In the genomic region with DNA sequence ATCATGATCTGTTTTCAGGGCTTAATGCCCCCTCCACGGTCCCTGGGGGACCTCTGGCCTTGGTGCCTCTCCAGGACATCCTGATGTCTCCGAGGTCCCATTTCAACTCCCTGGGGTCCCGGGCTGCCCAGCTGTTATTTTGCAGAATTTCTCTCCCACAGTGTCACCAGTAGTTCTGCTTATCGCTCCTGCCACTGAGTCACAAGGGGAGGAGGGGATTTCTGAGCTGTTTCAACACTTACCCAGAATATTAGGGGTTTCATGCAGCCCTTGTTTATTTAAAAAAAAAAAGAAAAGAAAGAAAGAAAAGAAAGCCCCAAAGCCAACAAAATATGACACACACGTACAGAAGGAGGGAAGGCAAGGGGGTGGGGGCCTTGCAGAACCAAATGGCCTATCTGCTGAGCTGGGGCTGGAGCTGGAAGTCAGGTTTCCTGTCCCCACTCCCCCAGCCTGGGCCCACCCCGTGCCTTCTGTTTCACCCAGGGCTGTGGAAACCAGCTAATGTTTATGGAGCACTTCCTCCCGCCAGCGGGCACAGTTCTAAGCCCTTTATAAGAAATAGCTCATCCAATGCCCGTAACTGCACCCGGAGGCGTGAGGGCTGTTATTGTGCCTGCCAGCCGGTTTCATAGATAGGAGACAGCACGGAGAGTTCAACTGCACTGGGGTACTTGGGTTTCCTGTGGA, we compare ENCODE assay signal across 1 cellular context.
TF ChIP-seq lines count a peak whose summit lies in the region.

No MANE protein-coding gene starts in this region.

TF ChIP-seq in GM23338, 12 proteins besides CTCF, POLR2A, EP300 and RAD21 (continued from another document):
- TF ChIP-seq REST (IDR thresholded peaks at IDR 0.05; ENCODE audit: unreplicated experiment) (no peak), EZH2phosphoT487 (IDR thresholded peaks at IDR 0.05; ENCODE audit: unreplicated experiment) (no peak), POLR2AphosphoS5 (IDR thresholded peaks at IDR 0.05; ENCODE audit: low read depth) (no peak), EZH2 (IDR thresholded peaks at IDR 0.05; ENCODE audit: low read depth, unreplicated experiment) (no peak), CREB1 (CRISPR knock-in tag; IDR thresholded peaks at IDR 0.05; ENCODE audit: low read depth) (no peak)
